Comparison of ENCODE assay signal across 1 cellular context in the genomic region with DNA sequence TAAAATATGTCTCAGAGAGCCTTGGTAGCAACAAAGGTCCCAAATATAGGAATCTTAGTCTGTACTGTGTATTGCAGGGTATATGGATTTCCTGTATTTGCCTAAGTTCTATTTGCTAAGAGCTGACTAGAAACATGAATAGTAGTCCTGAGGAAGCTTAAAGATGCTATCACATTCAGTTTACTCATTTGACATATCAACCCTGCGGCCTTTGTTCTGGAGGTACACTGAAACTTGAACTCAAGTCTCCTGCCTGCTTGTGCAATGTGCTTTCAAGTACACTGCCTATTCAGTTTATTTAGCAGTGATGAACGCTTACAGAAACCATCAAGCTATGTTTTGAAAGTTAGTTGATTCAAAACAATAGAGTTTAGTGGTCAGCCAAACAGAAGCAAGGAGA.
TF ChIP-seq lines count a peak whose summit lies in the region.

No MANE protein-coding gene starts in this region.

TF ChIP-seq in HepG2, 621 proteins besides CTCF, POLR2A, EP300 and RAD21 (continued from another document and continues in another):
- TF ChIP-seq, protein P1, sequence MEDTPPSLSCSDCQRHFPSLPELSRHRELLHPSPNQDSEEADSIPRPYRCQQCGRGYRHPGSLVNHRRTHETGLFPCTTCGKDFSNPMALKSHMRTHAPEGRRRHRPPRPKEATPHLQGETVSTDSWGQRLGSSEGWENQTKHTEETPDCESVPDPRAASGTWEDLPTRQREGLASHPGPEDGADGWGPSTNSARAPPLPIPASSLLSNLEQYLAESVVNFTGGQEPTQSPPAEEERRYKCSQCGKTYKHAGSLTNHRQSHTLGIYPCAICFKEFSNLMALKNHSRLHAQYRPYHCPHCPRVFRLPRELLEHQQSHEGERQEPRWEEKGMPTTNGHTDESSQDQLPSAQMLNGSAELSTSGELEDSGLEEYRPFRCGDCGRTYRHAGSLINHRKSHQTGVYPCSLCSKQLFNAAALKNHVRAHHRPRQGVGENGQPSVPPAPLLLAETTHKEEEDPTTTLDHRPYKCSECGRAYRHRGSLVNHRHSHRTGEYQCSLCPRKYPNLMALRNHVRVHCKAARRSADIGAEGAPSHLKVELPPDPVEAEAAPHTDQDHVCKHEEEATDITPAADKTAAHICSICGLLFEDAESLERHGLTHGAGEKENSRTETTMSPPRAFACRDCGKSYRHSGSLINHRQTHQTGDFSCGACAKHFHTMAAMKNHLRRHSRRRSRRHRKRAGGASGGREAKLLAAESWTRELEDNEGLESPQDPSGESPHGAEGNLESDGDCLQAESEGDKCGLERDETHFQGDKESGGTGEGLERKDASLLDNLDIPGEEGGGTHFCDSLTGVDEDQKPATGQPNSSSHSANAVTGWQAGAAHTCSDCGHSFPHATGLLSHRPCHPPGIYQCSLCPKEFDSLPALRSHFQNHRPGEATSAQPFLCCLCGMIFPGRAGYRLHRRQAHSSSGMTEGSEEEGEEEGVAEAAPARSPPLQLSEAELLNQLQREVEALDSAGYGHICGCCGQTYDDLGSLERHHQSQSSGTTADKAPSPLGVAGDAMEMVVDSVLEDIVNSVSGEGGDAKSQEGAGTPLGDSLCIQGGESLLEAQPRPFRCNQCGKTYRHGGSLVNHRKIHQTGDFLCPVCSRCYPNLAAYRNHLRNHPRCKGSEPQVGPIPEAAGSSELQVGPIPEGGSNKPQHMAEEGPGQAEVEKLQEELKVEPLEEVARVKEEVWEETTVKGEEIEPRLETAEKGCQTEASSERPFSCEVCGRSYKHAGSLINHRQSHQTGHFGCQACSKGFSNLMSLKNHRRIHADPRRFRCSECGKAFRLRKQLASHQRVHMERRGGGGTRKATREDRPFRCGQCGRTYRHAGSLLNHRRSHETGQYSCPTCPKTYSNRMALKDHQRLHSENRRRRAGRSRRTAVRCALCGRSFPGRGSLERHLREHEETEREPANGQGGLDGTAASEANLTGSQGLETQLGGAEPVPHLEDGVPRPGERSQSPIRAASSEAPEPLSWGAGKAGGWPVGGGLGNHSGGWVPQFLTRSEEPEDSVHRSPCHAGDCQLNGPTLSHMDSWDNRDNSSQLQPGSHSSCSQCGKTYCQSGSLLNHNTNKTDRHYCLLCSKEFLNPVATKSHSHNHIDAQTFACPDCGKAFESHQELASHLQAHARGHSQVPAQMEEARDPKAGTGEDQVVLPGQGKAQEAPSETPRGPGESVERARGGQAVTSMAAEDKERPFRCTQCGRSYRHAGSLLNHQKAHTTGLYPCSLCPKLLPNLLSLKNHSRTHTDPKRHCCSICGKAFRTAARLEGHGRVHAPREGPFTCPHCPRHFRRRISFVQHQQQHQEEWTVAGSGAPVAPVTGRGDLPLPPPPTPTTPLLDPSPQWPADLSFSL (CRISPR knock-in tag; IDR thresholded peaks at IDR 0.05), result no peak
- TF ChIP-seq ETS1 (CRISPR knock-in tag; IDR thresholded peaks at IDR 0.05) (no peak), NFKBIZ (CRISPR knock-in tag; IDR thresholded peaks at IDR 0.05) (no peak), ZNF318 (CRISPR knock-in tag; IDR thresholded peaks at IDR 0.05) (no peak), ARNTL (CRISPR knock-in tag; IDR thresholded peaks at IDR 0.05) (no peak), FOXP4 (CRISPR knock-in tag; IDR thresholded peaks at IDR 0.05) (peak; percentile 95), NRL (CRISPR knock-in tag; IDR thresholded peaks at IDR 0.05; ENCODE audit: borderline replicate concordance) (no peak), ZNF790 (CRISPR knock-in tag; IDR thresholded peaks at IDR 0.05; ENCODE audit: borderline replicate concordance) (no peak), DPF2 (CRISPR knock-in tag; IDR thresholded peaks at IDR 0.05; ENCODE audit: borderline replicate concordance, low read depth) (peak; percentile 58; the same call in 1 of the 2 replicates), SMYD3 (CRISPR knock-in tag; IDR thresholded peaks at IDR 0.05) (no peak), NR2C2 (CRISPR knock-in tag; IDR thresholded peaks at IDR 0.05; ENCODE audit: borderline replicate concordance) (0 out of 2 replicates have a peak, but pooled peaks have one; percentile 47), PATZ1 (CRISPR knock-in tag; IDR thresholded peaks at IDR 0.05) (0 out of 2 replicates have a peak, but pooled peaks have one; percentile 31), ZFX (CRISPR knock-in tag; IDR thresholded peaks at IDR 0.05; ENCODE audit: low read depth) (0 out of 2 replicates have a peak, but pooled peaks have one; percentile 36), ZBTB42 (CRISPR knock-in tag; IDR thresholded peaks at IDR 0.05) (no peak), CEBPB (IDR thresholded peaks at IDR 0.05; ENCODE audit: borderline replicate concordance, low read depth, low read length) (peak; percentile 85; the same call in 1 of the 2 replicates)
- TF ChIP-seq, protein P2, sequence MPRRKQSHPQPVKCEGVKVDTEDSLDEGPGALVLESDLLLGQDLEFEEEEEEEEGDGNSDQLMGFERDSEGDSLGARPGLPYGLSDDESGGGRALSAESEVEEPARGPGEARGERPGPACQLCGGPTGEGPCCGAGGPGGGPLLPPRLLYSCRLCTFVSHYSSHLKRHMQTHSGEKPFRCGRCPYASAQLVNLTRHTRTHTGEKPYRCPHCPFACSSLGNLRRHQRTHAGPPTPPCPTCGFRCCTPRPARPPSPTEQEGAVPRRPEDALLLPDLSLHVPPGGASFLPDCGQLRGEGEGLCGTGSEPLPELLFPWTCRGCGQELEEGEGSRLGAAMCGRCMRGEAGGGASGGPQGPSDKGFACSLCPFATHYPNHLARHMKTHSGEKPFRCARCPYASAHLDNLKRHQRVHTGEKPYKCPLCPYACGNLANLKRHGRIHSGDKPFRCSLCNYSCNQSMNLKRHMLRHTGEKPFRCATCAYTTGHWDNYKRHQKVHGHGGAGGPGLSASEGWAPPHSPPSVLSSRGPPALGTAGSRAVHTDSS (CRISPR knock-in tag; conservative IDR thresholded peaks at IDR 0.05), result no peak
- TF ChIP-seq, protein P3, sequence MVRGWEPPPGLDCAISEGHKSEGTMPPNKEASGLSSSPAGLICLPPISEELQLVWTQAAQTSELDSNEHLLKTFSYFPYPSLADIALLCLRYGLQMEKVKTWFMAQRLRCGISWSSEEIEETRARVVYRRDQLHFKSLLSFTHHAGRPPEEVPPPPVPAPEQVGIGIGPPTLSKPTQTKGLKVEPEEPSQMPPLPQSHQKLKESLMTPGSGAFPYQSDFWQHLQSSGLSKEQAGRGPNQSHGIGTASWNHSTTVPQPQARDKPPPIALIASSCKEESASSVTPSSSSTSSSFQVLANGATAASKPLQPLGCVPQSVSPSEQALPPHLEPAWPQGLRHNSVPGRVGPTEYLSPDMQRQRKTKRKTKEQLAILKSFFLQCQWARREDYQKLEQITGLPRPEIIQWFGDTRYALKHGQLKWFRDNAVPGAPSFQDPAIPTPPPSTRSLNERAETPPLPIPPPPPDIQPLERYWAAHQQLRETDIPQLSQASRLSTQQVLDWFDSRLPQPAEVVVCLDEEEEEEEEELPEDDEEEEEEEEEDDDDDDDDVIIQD (CRISPR knock-in tag; IDR thresholded peaks at IDR 0.05; ENCODE audit: low read depth), result peak; percentile 80; the same call in 1 of the 2 replicates
